In genomic region chr12:6465467-6466183, GRCh38 we compare ENCODE assay signal across 1 cellular context.
TF ChIP-seq lines count a peak whose summit lies in the region.

No MANE protein-coding gene starts in this region.

TF ChIP-seq in GM12878, 131 proteins besides CTCF, POLR2A, EP300 and RAD21:
- TF ChIP-seq ZNF24 (IDR thresholded peaks at IDR 0.05) (peak; percentile 74), ZZZ3 (IDR thresholded peaks at IDR 0.05; ENCODE audit: control insufficient read depth, insufficient read length, low read depth) (no peak), IKZF1 (conservative IDR thresholded peaks at IDR 0.05) (peak; percentile 57), ZNF207 (IDR thresholded peaks at IDR 0.05; ENCODE audit: borderline replicate concordance) (peak; percentile 6; the same call in 1 of the 2 replicates), ASH2L (IDR thresholded peaks at IDR 0.05; ENCODE audit: borderline replicate concordance, low read depth) (no peak), ZNF622 (IDR thresholded peaks at IDR 0.05) (no peak), POU2F2 (IDR thresholded peaks at IDR 0.05; ENCODE audit: borderline replicate concordance, low read depth, low read length) (no peak), YY1 (IDR thresholded peaks at IDR 0.05; ENCODE audit: low read depth, low read length) (peak; percentile 66; the same call in 1 of the 2 replicates), EED (IDR thresholded peaks at IDR 0.05; ENCODE audit: low read depth) (no peak), EZH2 (IDR thresholded peaks at IDR 0.05; ENCODE audit: borderline replicate concordance, control insufficient read depth, low read depth, low read length) (no peak), SKIL (IDR thresholded peaks at IDR 0.05; ENCODE audit: low read depth, poor library complexity, severe bottlenecking) (no peak), NR2C2 (IDR thresholded peaks at IDR 0.05; ENCODE audit: borderline replicate concordance, control insufficient read depth, insufficient read length, low read depth) (no peak), USF1 (IDR thresholded peaks at IDR 0.05; ENCODE audit: borderline replicate concordance, extremely low read length, insufficient read depth, low read depth, low read length) (no peak), BHLHE40 (IDR thresholded peaks at IDR 0.05; ENCODE audit: borderline replicate concordance in 1 of 2, low read depth in 2 of 2, low read length in 1 of 2) (no peak), IKZF2 (IDR thresholded peaks at IDR 0.05) (peak; percentile 17 to 60; a peak in 2 of 4 replicates), STAT1 (conservative IDR thresholded peaks at IDR 0.05) (0 out of 2 replicates have a peak, but pooled peaks have one; percentile 32), RUNX3 (IDR thresholded peaks at IDR 0.05; ENCODE audit: low read length) (no peak), ZNF592 (IDR thresholded peaks at IDR 0.05) (0 out of 2 replicates have a peak, but pooled peaks have one; percentile 29), ZNF687 (IDR thresholded peaks at IDR 0.05) (0 out of 2 replicates have a peak, but pooled peaks have one; percentile 14), CHD1 (IDR thresholded peaks at IDR 0.05; ENCODE audit: low read depth, low read length) (no peak), GABPA (IDR thresholded peaks at IDR 0.05; ENCODE audit: low read depth) (no peak), ZNF274 (IDR thresholded peaks at IDR 0.05; ENCODE audit: insufficient read depth, insufficient read length) (no peak), CUX1 (IDR thresholded peaks at IDR 0.05; ENCODE audit: insufficient replicate concordance, low read depth, low read length) (no peak), HCFC1 (IDR thresholded peaks at IDR 0.05; ENCODE audit: low read length) (no peak), BMI1 (IDR thresholded peaks at IDR 0.05; ENCODE audit: borderline replicate concordance) (no peak), RELA (IDR thresholded peaks at IDR 0.05; ENCODE audit: borderline replicate concordance, partially characterized antibody) (peak; percentile 9), SMC3 (IDR thresholded peaks at IDR 0.05; ENCODE audit: borderline replicate concordance, low read length) (peak; percentile 99), PRDM15 (CRISPR knock-in tag; IDR thresholded peaks at IDR 0.05) (no peak), NR2F1 (conservative IDR thresholded peaks at IDR 0.05) (no peak), POLR2AphosphoS5 (IDR thresholded peaks at IDR 0.05; ENCODE audit: low read length) (no peak), TCF7 (IDR thresholded peaks at IDR 0.05; ENCODE audit: borderline replicate concordance) (no peak), RELB (IDR thresholded peaks at IDR 0.05; ENCODE audit: low read depth) (0 out of 2 replicates have a peak, but pooled peaks have one; percentile 14)
